Comparison of ENCODE assay signal across 1 cellular context in the genomic region with DNA sequence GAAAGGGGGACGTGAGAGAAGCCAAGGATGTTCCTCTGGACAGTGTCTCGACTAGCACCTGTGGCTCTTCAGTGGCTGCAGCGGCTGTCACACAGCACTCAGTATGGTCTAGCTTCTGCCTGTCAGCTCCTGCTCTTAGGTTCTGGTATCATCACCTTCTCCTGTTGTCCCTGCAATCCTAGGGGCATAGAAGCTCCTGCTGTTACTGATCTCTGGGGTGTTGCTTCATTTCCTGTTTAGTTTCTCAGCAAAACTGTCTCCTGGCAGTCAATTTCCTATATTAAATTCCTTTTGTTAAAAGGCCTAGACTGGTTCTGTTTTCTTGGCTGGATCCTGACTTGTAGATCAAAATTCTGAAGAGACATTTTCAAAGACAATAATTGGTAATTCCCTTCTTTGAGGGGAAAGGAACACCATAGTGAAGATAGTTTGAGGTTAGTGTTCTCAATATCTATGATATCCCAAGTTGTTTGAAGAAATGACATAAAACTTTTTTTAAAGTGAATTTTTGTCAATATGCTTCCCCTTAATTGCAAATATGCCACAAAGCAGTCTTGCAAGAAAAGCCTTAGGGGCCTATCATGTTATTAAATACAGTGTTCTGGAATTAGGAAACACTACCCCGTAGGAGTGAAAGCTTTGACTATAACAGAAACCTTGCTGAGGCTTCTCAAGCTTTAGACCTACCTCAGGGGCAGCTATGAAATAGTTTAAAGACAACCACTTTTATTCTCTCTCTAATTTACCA.
TF ChIP-seq lines count a peak whose summit lies in the region.

No MANE protein-coding gene starts in this region.

TF ChIP-seq in H1, 55 proteins besides CTCF, POLR2A, EP300 and RAD21 (continued from another document):
- no peak for TF ChIP-seq ZNF274 (IDR thresholded peaks at IDR 0.05; ENCODE audit: borderline replicate concordance, extremely low read depth, low read length)
- TF ChIP-seq POU5F1 (IDR thresholded peaks at IDR 0.05; ENCODE audit: low read depth, low read length) = no peak
- TF ChIP-seq GTF2F1 (IDR thresholded peaks at IDR 0.05; ENCODE audit: borderline replicate concordance, low read depth, low read length) = no peak
- TF ChIP-seq, protein P1, sequence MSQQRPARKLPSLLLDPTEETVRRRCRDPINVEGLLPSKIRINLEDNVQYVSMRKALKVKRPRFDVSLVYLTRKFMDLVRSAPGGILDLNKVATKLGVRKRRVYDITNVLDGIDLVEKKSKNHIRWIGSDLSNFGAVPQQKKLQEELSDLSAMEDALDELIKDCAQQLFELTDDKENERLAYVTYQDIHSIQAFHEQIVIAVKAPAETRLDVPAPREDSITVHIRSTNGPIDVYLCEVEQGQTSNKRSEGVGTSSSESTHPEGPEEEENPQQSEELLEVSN (IDR thresholded peaks at IDR 0.05) = no peak
- TF ChIP-seq SAP30 (IDR thresholded peaks at IDR 0.05; ENCODE audit: insufficient read depth, insufficient replicate concordance, low read length) = no peak
- no peak for TF ChIP-seq TAF1 (IDR thresholded peaks at IDR 0.05; ENCODE audit: low read depth, low read length)
- TF ChIP-seq JUND (IDR thresholded peaks at IDR 0.05; ENCODE audit: low read length) = no peak
- no peak for TF ChIP-seq TEAD4 (IDR thresholded peaks at IDR 0.05; ENCODE audit: low read depth, low read length)
- TF ChIP-seq EGR1 (IDR thresholded peaks at IDR 0.05; ENCODE audit: borderline replicate concordance, low read depth, low read length) = no peak
- TF ChIP-seq TAF7 (optimal IDR thresholded peaks at IDR 0.05; ENCODE audit: borderline replicate concordance, low read depth, low read length) = no peak
- no peak for TF ChIP-seq BRCA1 (IDR thresholded peaks at IDR 0.05; ENCODE audit: low read depth, low read length)
- TF ChIP-seq NRF1 (IDR thresholded peaks at IDR 0.05; ENCODE audit: low read depth, low read length) = no peak
- no peak for TF ChIP-seq EZH2 (IDR thresholded peaks at IDR 0.05; ENCODE audit: low read depth, low read length, severe bottlenecking)
- no peak for TF ChIP-seq KDM1A (IDR thresholded peaks at IDR 0.05; ENCODE audit: borderline replicate concordance, low read length)
